ENCODE assay signal across 15 cellular contexts in the genomic region with DNA sequence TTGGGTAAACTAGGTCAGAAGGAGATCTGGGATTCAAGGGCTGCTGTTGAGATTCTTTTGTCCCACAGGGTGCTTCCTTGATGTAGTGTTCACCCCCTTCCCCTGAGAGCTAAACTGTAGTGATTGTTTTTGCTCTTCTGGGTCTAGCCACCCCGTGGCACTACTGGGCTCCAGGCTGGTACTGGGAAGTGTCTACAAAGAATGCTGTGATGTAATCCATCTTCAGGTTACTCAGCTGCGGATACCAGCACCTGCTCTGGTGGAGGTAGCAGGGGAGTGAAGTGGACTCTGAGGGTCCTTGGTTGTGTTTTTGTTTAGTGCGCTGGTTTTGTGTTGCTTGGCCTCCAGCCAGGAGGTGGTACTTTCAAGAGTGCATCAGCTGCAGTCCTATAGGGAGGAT.
DNase-seq lines count a peak whose midpoint lies in the region; ATAC-seq and FAIRE-seq lines count a peak whose summit lies in the region.
"Had no signal": no experiment of that assay in that cellular context is flagged by ENCODE, and none has a peak within 500 bp of the region (broad histone marks: within the 10 kb centered on the region; RNA-seq: fewer than 3 reads in every experiment).

No MANE protein-coding gene starts in this region.

- peaks cover 11% of the 10 kb centered on the region for H3K9me3 Mint-ChIP-seq in activated T-helper 2 cell treated with anti-CD3 and anti-CD28 coated beads, Interferon-gamma antibody, Interleukin-2, Interleukin-4, amounts not matched to agents 10 μg/mL and 5 μg/mL and 100 μg/mL, durations not matched to agents 14 hours and 24 hours and 36 hours

- 9 to 50% (median 28%) methylated on average over 3 of the region's 3 CpGs for WGBS in small intestine, 3 donors

- ATAC-seq in HG03442 (IDR thresholded peaks at IDR 0.05; ENCODE audit: unreplicated experiment), result peak; percentile 14
- no peak for ATAC-seq in HG03039 (IDR thresholded peaks at IDR 0.05; ENCODE audit: unreplicated experiment)
- ATAC-seq: heart left ventricle, psoas muscle had no signal

- no peaks in the 10 kb centered on the region for H3K27me3 ChIP-seq in small intestine (ENCODE audit: control insufficient read depth in 2 of 2, insufficient read depth in 2 of 2, low read length in 2 of 2)
- H3K27me3 ChIP-seq: suprapubic skin had no signal

- no peaks in the 10 kb centered on the region for H3K36me3 Mint-ChIP-seq in activated T-helper 2 cell treated with anti-CD3 and anti-CD28 coated beads, Interferon-gamma antibody, Interleukin-2, Interleukin-4, amounts not matched to agents 10 μg/mL and 5 μg/mL and 100 μg/mL, durations not matched to agents 14 hours and 24 hours and 36 hours (ENCODE audit: low read depth)

- peak overlapping the region; percentile 62 for H3K27ac Mint-ChIP-seq in activated T-helper 2 cell treated with anti-CD3 and anti-CD28 coated beads, Interferon-gamma antibody, Interleukin-2, Interleukin-4, amounts not matched to agents 10 μg/mL and 5 μg/mL and 100 μg/mL, durations not matched to agents 14 hours and 24 hours and 36 hours

- H3K4me1 ChIP-seq in small intestine (ENCODE audit: control insufficient read depth in 2 of 2, insufficient read depth in 1 of 2, low read depth in 1 of 2, low read length in 1 of 2), result no peaks in the 10 kb centered on the region
- H3K4me1 ChIP-seq: adrenal gland, heart left ventricle, psoas muscle, suprapubic skin had no signal

- H3K27me3 Mint-ChIP-seq in activated T-helper 2 cell treated with anti-CD3 and anti-CD28 coated beads, Interferon-gamma antibody, Interleukin-2, Interleukin-4, amounts not matched to agents 10 μg/mL and 5 μg/mL and 100 μg/mL, durations not matched to agents 14 hours and 24 hours and 36 hours (ENCODE audit: low read depth), result no peaks in the 10 kb centered on the region

- DNase-seq in NCI-H2171 treated with DMSO at 0.1 percent for 48 hours (lab: John Stamatoyannopoulos, UW) (peak; percentile 32), NCI-H2171 (lab: John Stamatoyannopoulos, UW) (no peak), small intestine (peak; percentile 49), Ammon's horn (ENCODE audit: low spot score) (no peak)
- DNase-seq in activated T-helper 2 cell treated with anti-CD3 and anti-CD28 coated beads, Interferon-gamma antibody, Interleukin-2, Interleukin-4, amounts not matched to agents 10 μg/mL and 5 μg/mL and 100 μg/mL, durations not matched to agents 14 hours and 24 hours and 36 hours (ENCODE audit: low spot score), result no peak
- no peak for DNase-seq in stimulated activated CD4-positive, alpha-beta T cell treated with anti-CD3 and anti-CD28 coated beads, Interleukin-15, amount 100 ng/mL, for 24 hours
- DNase-seq: adrenal gland, heart left ventricle, psoas muscle had no signal

- peaks cover 28% of the 10 kb centered on the region for H3K4me1 Mint-ChIP-seq in activated T-helper 2 cell treated with anti-CD3 and anti-CD28 coated beads, Interferon-gamma antibody, Interleukin-2, Interleukin-4, amounts not matched to agents 10 μg/mL and 5 μg/mL and 100 μg/mL, durations not matched to agents 14 hours and 24 hours and 36 hours (ENCODE audit: low read depth)

- no peaks in the 10 kb centered on the region for H3K36me3 ChIP-seq in small intestine (ENCODE audit: control insufficient read depth in 2 of 2, insufficient read depth in 2 of 2, low read length in 2 of 2)
- H3K36me3 ChIP-seq: adrenal gland, HAP-1, heart left ventricle, suprapubic skin had no signal

- intact Hi-C loops in activated T-helper 2 cell treated with anti-CD3 and anti-CD28 coated beads, Interferon-gamma antibody, Interleukin-2, Interleukin-4, amounts not matched to agents 10 μg/mL and 5 μg/mL and 100 μg/mL, durations not matched to agents 14 hours and 24 hours and 36 hours (cut with micrococcal nuclease), result no loop called here

- no peak overlapping the region for H3K4me3 ChIP-seq in small intestine (ENCODE audit: low read depth in 1 of 2, low read length in 2 of 2)
- H3K4me3 ChIP-seq: adrenal gland, heart left ventricle, lung, psoas muscle, suprapubic skin had no signal

- H3K27ac ChIP-seq in small intestine (ENCODE audit: low read depth in 1 of 2, low read length in 1 of 2), result peak overlapping the region in 1 of 2 donors; percentile 64
- H3K27ac ChIP-seq: adrenal gland, heart left ventricle, psoas muscle, suprapubic skin had no signal

- H3K4me3 Mint-ChIP-seq in activated T-helper 2 cell treated with anti-CD3 and anti-CD28 coated beads, Interferon-gamma antibody, Interleukin-2, Interleukin-4, amounts not matched to agents 10 μg/mL and 5 μg/mL and 100 μg/mL, durations not matched to agents 14 hours and 24 hours and 36 hours (ENCODE audit: low read depth), result no peak overlapping the region

- FAIRE-seq in small intestine (lab: Jason Lieb, UNC), result no peak
- FAIRE-seq: G401.6 had no signal

- no peaks in the 10 kb centered on the region for H3K9me3 ChIP-seq in small intestine (ENCODE audit: control insufficient read depth, low read depth)
- H3K9me3 ChIP-seq: adrenal gland, HAP-1, suprapubic skin had no signal

Comparison
In these comparisons a context has a peak if more than half of its experiments do, and no peak if none do; other contexts are left out.
1. DNase-seq: peak in NCI-H2171 treated with DMSO at 0.1 percent for 48 hours (single experiment) and small intestine (single experiment); none in NCI-H2171 (single experiment), activated T-helper 2 cell treated with anti-CD3 and anti-CD28 coated beads, Interferon-gamma antibody, Interleukin-2, Interleukin-4, amounts not matched to agents 10 μg/mL and 5 μg/mL and 100 μg/mL, durations not matched to agents 14 hours and 24 hours and 36 hours (single experiment), stimulated activated CD4-positive, alpha-beta T cell treated with anti-CD3 and anti-CD28 coated beads, Interleukin-15, amount 100 ng/mL, for 24 hours (single experiment) and Ammon's horn (single experiment).